ENCODE assay signal across 16 cellular contexts in the genomic region with DNA sequence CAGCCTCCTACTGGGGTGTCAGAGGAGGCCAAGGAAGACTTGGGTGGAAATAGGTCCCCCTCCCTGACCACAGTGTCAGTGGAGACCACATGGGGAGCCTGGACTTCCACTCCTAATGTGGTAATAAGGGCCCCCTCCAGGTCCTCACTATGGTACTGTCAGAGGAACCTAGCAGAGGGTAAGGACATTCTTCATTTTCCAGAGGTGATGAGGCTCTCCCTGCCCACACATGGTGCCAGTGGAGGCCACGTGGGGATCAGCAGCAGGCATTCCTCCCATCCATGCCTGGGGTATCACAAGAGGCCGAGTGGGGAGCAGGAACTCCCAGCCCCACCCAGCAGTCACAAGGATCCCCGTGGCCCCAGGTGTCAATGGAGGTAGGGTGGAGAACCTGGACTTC. TPM values are rescaled to one million over a fixed set of nuclear protein-coding genes. Genes with fewer than 3 reads are reported as not detected.
"Had no signal": no experiment of that assay in that cellular context is flagged by ENCODE, and none has a peak within 500 bp of the region (broad histone marks: within the 10 kb centered on the region; RNA-seq: fewer than 3 reads in every experiment).

No MANE protein-coding gene starts in this region.

- H3K27ac Mint-ChIP-seq: naive thymus-derived CD4-positive, alpha-beta T cell; nephron; neural progenitor cell; stimulated activated naive CD8-positive, alpha-beta T cell treated with anti-CD3 and anti-CD28 coated beads, Interleukin-15, amount 100 ng/mL, for 72 hours had no signal

- DNase-seq: effector CD4-positive, alpha-beta T cell; foreskin fibroblast; gastrocnemius medialis; mesenchymal stem cell; midbrain; naive thymus-derived CD4-positive, alpha-beta T cell; spleen; stimulated activated naive CD4-positive, alpha-beta T cell; stimulated activated naive CD8-positive, alpha-beta T cell treated with anti-CD3 and anti-CD28 coated beads, Interleukin-15, amount 100 ng/mL, for 72 hours; transverse colon had no signal

- H3K36me3 Mint-ChIP-seq: neural progenitor cell had no signal

- FAIRE-seq: colon, keratinocyte had no signal

- ATAC-seq: esophagus mucosa; gastrocnemius medialis; naive thymus-derived CD4-positive, alpha-beta T cell; stimulated activated naive CD8-positive, alpha-beta T cell treated with anti-CD3 and anti-CD28 coated beads, Interleukin-15, amount 100 ng/mL, for 72 hours had no signal

- H3K9me3 Mint-ChIP-seq: naive thymus-derived CD4-positive, alpha-beta T cell; nephron; neural progenitor cell; stimulated activated naive CD8-positive, alpha-beta T cell treated with anti-CD3 and anti-CD28 coated beads, Interleukin-15, amount 100 ng/mL, for 72 hours had no signal

- H3K4me3 Mint-ChIP-seq: naive thymus-derived CD4-positive, alpha-beta T cell; nephron; neural progenitor cell; stimulated activated naive CD8-positive, alpha-beta T cell treated with anti-CD3 and anti-CD28 coated beads, Interleukin-15, amount 100 ng/mL, for 72 hours had no signal

- H3K4me1 Mint-ChIP-seq: stimulated activated naive CD8-positive, alpha-beta T cell treated with anti-CD3 and anti-CD28 coated beads, Interleukin-15, amount 100 ng/mL, for 72 hours had no signal

RNA-seq across cellular contexts. Expression of gene CLDN5, which starts 6.5 kb away (rescaled TPM):
- total RNA-seq: osteoblast had no signal
- polyA plus RNA-seq: keratinocyte had no signal
